Comparison of ENCODE assay signal across 8 cellular contexts in the genomic region with DNA sequence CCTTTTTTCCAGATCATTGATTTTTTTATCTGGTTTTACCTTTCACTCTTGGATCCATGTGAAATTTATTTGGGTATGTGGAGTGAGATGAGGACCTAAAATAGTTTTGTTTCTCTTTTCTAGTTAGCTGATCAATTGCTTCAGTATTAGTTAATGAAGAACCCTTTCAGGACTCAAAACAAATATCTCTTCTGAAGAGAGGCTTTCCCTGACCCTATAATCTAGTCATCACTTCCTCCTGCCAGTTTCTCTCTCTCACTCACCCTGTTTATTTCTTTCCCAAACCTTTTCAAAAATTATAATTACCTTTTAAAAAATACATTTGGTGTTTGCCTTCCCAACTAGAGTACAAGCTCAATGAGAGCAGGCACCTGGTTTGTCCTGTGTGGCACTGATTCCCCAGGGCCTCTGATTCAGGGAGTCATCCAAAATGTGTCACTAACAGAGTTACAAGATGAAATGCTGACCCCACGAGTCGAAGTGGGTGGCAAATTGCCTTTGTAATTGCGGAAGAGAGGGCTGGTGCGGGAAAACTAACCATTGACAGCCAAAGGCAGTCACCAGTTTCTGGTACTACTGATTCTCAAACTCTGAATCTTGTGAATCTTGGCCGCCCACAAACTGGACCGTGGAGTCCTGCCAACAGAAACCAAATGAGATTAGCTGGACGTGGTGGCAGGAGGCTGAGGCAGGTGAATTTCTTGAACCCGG. TPM values are rescaled to one million over a fixed set of nuclear protein-coding genes. Genes with fewer than 3 reads are reported as not detected.
DNase-seq lines count a peak whose midpoint lies in the region; ATAC-seq and TF ChIP-seq lines count a peak whose summit lies in the region.

No MANE protein-coding gene starts in this region.

- H3K27me3 ChIP-seq in lower lobe of right lung (ENCODE audit: low read depth): no peaks in the 10 kb centered on the region
- no peaks in the 10 kb centered on the region for H3K27me3 ChIP-seq in tibial artery

- intact Hi-C loops in lower lobe of right lung (cut with DNase I) (no loop called here), tibial artery (cut with DNase I; ENCODE audit: low total_unique reads) (no loop called here)

- no peaks in the 10 kb centered on the region for H3K27me3 Mint-ChIP-seq in activated T-cell treated with anti-CD3 and anti-CD28 coated beads, Interleukin-2, amount 50 U/mL, for 4 hours (ENCODE audit: low read depth)
- H3K27me3 Mint-ChIP-seq in mesothelial cell of epicardium (ENCODE audit: low read depth): no peaks in the 10 kb centered on the region

- WGBS in adipose tissue, 3 donors: 55 to 61% (median 60%) methylated on average over 8 of the region's 8 CpGs

- H3K4me1 ChIP-seq in lower lobe of right lung (peaks cover 53% of the 10 kb centered on the region), tibial artery (peaks cover 0 to 42% (median 12%) of the 10 kb centered on the region in 4 donors)

- H3K4me3 ChIP-seq in lower lobe of right lung: peak overlapping the region; percentile 63
- H3K4me3 ChIP-seq in tibial artery: peak overlapping the region; percentile 0 to 59

- no peak overlapping the region for H3K27ac Mint-ChIP-seq in mesothelial cell of epicardium

- H3K27ac ChIP-seq in adipose tissue (ENCODE audit: low read depth, low read length) (peak overlapping the region; percentile 62), lower lobe of right lung (peak overlapping the region; percentile 95), tibial artery (peak overlapping the region; percentile 91 to 93)

- no peak for DNase-seq in activated T-cell treated with anti-CD3 and anti-CD28 coated beads, Interleukin-2, amount 50 U/mL, for 4 hours
- DNase-seq in activated T-cell treated with anti-CD3 and anti-CD28 coated beads, Interleukin-2, amount 50 U/mL, for 1 hour: no peak
- no peak for DNase-seq in lower lobe of right lung
- no peak for DNase-seq in tibial artery
- DNase-seq in mesothelial cell of epicardium (ENCODE audit: low spot score in 2 of 2, unreplicated experiment in 2 of 2): no peak
- DNase-seq in RPMI8226: no peak

- peaks cover 37% of the 10 kb centered on the region for H3K36me3 Mint-ChIP-seq in activated T-cell treated with anti-CD3 and anti-CD28 coated beads, Interleukin-2, amount 50 U/mL, for 4 hours (ENCODE audit: insufficient read depth)
- no peaks in the 10 kb centered on the region for H3K36me3 Mint-ChIP-seq in mesothelial cell of epicardium

- peak overlapping the region; percentile 91 for H3K4me3 Mint-ChIP-seq in activated T-cell treated with anti-CD3 and anti-CD28 coated beads, Interleukin-2, amount 50 U/mL, for 4 hours
- no peak overlapping the region for H3K4me3 Mint-ChIP-seq in mesothelial cell of epicardium

- H3K4me1 Mint-ChIP-seq in activated T-cell treated with anti-CD3 and anti-CD28 coated beads, Interleukin-2, amount 50 U/mL, for 4 hours (ENCODE audit: low read depth): peaks cover 87% of the 10 kb centered on the region
- peaks cover 3% of the 10 kb centered on the region for H3K4me1 Mint-ChIP-seq in mesothelial cell of epicardium

- no peaks in the 10 kb centered on the region for H3K9me3 ChIP-seq in lower lobe of right lung
- no peaks in the 10 kb centered on the region for H3K9me3 ChIP-seq in tibial artery

- no peak for ATAC-seq in activated T-cell treated with anti-CD3 and anti-CD28 coated beads, Interleukin-2, amount 50 U/mL, for 4 hours
- ATAC-seq in lower lobe of right lung (no peak), GM19035 (IDR thresholded peaks at IDR 0.05; ENCODE audit: unreplicated experiment) (no peak)

- H3K36me3 ChIP-seq in lower lobe of right lung: no peaks in the 10 kb centered on the region
- H3K36me3 ChIP-seq in tibial artery: peaks cover 0 to 11% (median 0%) of the 10 kb centered on the region in 3 donors

- TF ChIP-seq CTCF in lower lobe of right lung (IDR thresholded peaks at IDR 0.05) (no peak), tibial artery (IDR thresholded peaks at IDR 0.05) (no peak), mesothelial cell of epicardium (IDR thresholded peaks at IDR 0.05; ENCODE audit: unreplicated experiment) (no peak)

- peaks cover 22% of the 10 kb centered on the region for H3K9me3 Mint-ChIP-seq in activated T-cell treated with anti-CD3 and anti-CD28 coated beads, Interleukin-2, amount 50 U/mL, for 4 hours
- H3K9me3 Mint-ChIP-seq in mesothelial cell of epicardium: peaks cover 23% of the 10 kb centered on the region

RNA-seq across cellular contexts. Expression of gene TMEM140, which starts 2.4 kb away (rescaled TPM):
- 1 to 10 TPM; 4.2 to 6.6 (median 6.4) TPM for total RNA-seq in activated T-cell treated with anti-CD3 and anti-CD28 coated beads, Interleukin-2, amount 50 U/mL, for 4 hours
- polyA plus RNA-seq in adipose tissue: 10 to 100 TPM in 2 of 3 donors, 1 to 10 TPM in 1; 6.2 to 26.2 (median 14.7) TPM
- total RNA-seq in lower lobe of right lung: 39.3 TPM
- 0.14 to 0.40 TPM in 2 of 3 replicates, not detected in the other for total RNA-seq in mesothelial cell of epicardium

RNA-seq across cellular contexts. Expression of gene CYREN, which starts 20.3 kb away (rescaled TPM):
- total RNA-seq in activated T-cell treated with anti-CD3 and anti-CD28 coated beads, Interleukin-2, amount 50 U/mL, for 4 hours: 10 to 100 TPM; 58.7 to 59.4 (median 59.3) TPM
- polyA plus RNA-seq in adipose tissue: 10 to 100 TPM; 16.4 to 27.6 (median 26.3) TPM
- total RNA-seq in lower lobe of right lung (39.6 TPM), mesothelial cell of epicardium (44.4 to 46.7 TPM (median 44.8 TPM) in 3 replicates)
